In genomic region chr10:71719464-71720303, GRCh38 we compare ENCODE assay signal across 16 cellular contexts. TPM values are rescaled to one million over a fixed set of nuclear protein-coding genes. Genes with fewer than 3 reads are reported as not detected.
DNase-seq lines count a peak whose midpoint lies in the region; ATAC-seq and TF ChIP-seq lines count a peak whose summit lies in the region.
"Had no signal": no experiment of that assay in that cellular context is flagged by ENCODE, and none has a peak within 500 bp of the region (broad histone marks: within the 10 kb centered on the region; RNA-seq: fewer than 3 reads in every experiment).

Gene C10orf105, minus strand, starts transcription at chr10:71719778. Its CDS starts 3,441 bp downstream, at chr10:71716337.

- H3F3A ChIP-seq in PC-9 (ENCODE audit: insufficient read depth, low read depth) = no peaks in the 10 kb centered on the region; the same call in 1 of the 2 replicates

- no peak for TF ChIP-seq POLR2A in spleen (IDR thresholded peaks at IDR 0.05)
- no peak for TF ChIP-seq POLR2A in Peyer's patch (IDR thresholded peaks at IDR 0.05)

- no peaks in the 10 kb centered on the region for H3K9me3 Mint-ChIP-seq in CD4-positive, alpha-beta T cell
- no peaks in the 10 kb centered on the region for H3K9me3 Mint-ChIP-seq in activated T-helper 17 cell treated with anti-CD3 and anti-CD28 coated beads, Interleukin-2, amount 50 U/mL, for 72 hours
- H3K9me3 Mint-ChIP-seq: activated T-helper 1 cell treated with anti-CD3 and anti-CD28 coated beads, Interleukin-12 subunit alpha, Interleukin-12 subunit beta, Interleukin-2, Interleukin-4 antibody, amounts not matched to agents 30 ng/mL and 10 ng/mL and 1 ng/mL, durations not matched to agents 14 hours and 24 hours and 36 hours; CD8-positive, alpha-beta memory T cell had no signal

- H3K4me1 ChIP-seq in spleen (peaks cover 13 to 67% (median 53%) of the 10 kb centered on the region in 6 donors), PC-9 (replicated peaks; ENCODE audit: insufficient read depth) (peaks cover under 1% of the 10 kb centered on the region), Peyer's patch (peaks cover 0 to 13% (median 7%) of the 10 kb centered on the region in 4 donors)

- H3K36me3 Mint-ChIP-seq in CD4-positive, alpha-beta T cell (ENCODE audit: low read depth) = no peaks in the 10 kb centered on the region
- H3K36me3 Mint-ChIP-seq in activated T-helper 17 cell treated with anti-CD3 and anti-CD28 coated beads, Interleukin-2, amount 50 U/mL, for 72 hours (ENCODE audit: low read depth) = peaks cover 8% of the 10 kb centered on the region
- H3K36me3 Mint-ChIP-seq: CD8-positive, alpha-beta memory T cell had no signal

- no peak within 1 kb of the TSS for H3K4me2 ChIP-seq in PC-9

- H3K27ac ChIP-seq in CD4-positive, alpha-beta T cell (ENCODE audit: low read depth, low read length) = no peak within 1 kb of the TSS
- H3K27ac ChIP-seq in spleen = peak within 1 kb of the TSS in 7 of 8 donors; percentile 36 to 89 (median 63)
- no peak within 1 kb of the TSS for H3K27ac ChIP-seq in PC-9
- H3K27ac ChIP-seq in Peyer's patch = peak within 1 kb of the TSS in 2 of 4 donors; percentile 7 to 55

- POLR2A ChIA-PET in CD4-positive, alpha-beta T cell (lab: Charles Lee) = interaction anchor here (0.7 kb wide), 1 partner anchor 198 kb away, joined by 3 read pairs; no protein-coding TSS in a partner anchor
- POLR2A ChIA-PET in PC-9 (lab: Charles Lee; ENCODE audit: unreplicated experiment) = interaction anchor here (0.6 kb wide), 1 partner anchor 1024 kb away, joined by 3 read pairs; no protein-coding TSS in a partner anchor

- no peak within 1 kb of the TSS for H3K4me3 ChIP-seq in spleen
- H3K4me3 ChIP-seq in PC-9 = no peak within 1 kb of the TSS
- no peak within 1 kb of the TSS for H3K4me3 ChIP-seq in Peyer's patch

- CTCF ChIA-PET in CD4-positive, alpha-beta T cell (lab: Charles Lee) = interaction anchor here (1.7 kb wide), 1 partner anchor 12 kb away, joined by 6 read pairs; no protein-coding TSS in a partner anchor
- CTCF ChIA-PET in PC-9 (lab: Charles Lee) = interaction anchor here (0.7 kb wide), 1 partner anchor 111 kb away, joined by 5 read pairs; no protein-coding TSS in a partner anchor

- H3K4me3 Mint-ChIP-seq in CD4-positive, alpha-beta T cell = no peak within 1 kb of the TSS
- no peak within 1 kb of the TSS for H3K4me3 Mint-ChIP-seq in activated T-helper 17 cell treated with anti-CD3 and anti-CD28 coated beads, Interleukin-2, amount 50 U/mL, for 72 hours
- H3K4me3 Mint-ChIP-seq: activated T-helper 1 cell treated with anti-CD3 and anti-CD28 coated beads, Interleukin-12 subunit alpha, Interleukin-12 subunit beta, Interleukin-2, Interleukin-4 antibody, amounts not matched to agents 30 ng/mL and 10 ng/mL and 1 ng/mL, durations not matched to agents 14 hours and 24 hours and 36 hours had no signal

- H3K4me1 Mint-ChIP-seq in CD4-positive, alpha-beta T cell (ENCODE audit: low read depth) = peaks cover 43% of the 10 kb centered on the region
- H3K4me1 Mint-ChIP-seq in activated T-helper 17 cell treated with anti-CD3 and anti-CD28 coated beads, Interleukin-2, amount 50 U/mL, for 72 hours = peaks cover 30% of the 10 kb centered on the region

- no peaks in the 10 kb centered on the region for H3K27me3 ChIP-seq in CD4-positive, alpha-beta T cell (ENCODE audit: control insufficient read depth, insufficient read depth, low read length)
- no peaks in the 10 kb centered on the region for H3K27me3 ChIP-seq in spleen (replicated peaks in 1 of 7)
- no peaks in the 10 kb centered on the region for H3K27me3 ChIP-seq in PC-9 (ENCODE audit: insufficient read depth, low read depth)
- H3K27me3 ChIP-seq in Peyer's patch = no peaks in the 10 kb centered on the region

- no peak for DNase-seq in CD4-positive, alpha-beta T cell
- DNase-seq in iPS-NIHi7 (ENCODE audit: extremely low spot score) (peak; percentile 76), spleen (no peak), PC-9 (no peak), Peyer's patch (no peak)
- DNase-seq: CD8-positive, alpha-beta memory T cell; NCI-H146; NCI-H510A treated with DMSO at 0.1 percent for 48 hours; PC-3; stimulated activated CD8-positive, alpha-beta memory T cell treated with anti-CD3 and anti-CD28 coated beads, Interleukin-4, amount 100 ng/mL, for 48 hours; T-helper 1 cell had no signal

- no peak for TF ChIP-seq CTCF in CD4-positive, alpha-beta T cell (IDR thresholded peaks at IDR 0.05)
- TF ChIP-seq CTCF in spleen (IDR thresholded peaks at IDR 0.05 in 8 of 11, conservative IDR thresholded peaks at IDR 0.05 in 3 of 11) (no peak), PC-9 (conservative IDR thresholded peaks at IDR 0.05) (no peak), Peyer's patch (IDR thresholded peaks at IDR 0.05) (no peak)

- H3K27me3 Mint-ChIP-seq in CD4-positive, alpha-beta T cell = no peaks in the 10 kb centered on the region
- H3K27me3 Mint-ChIP-seq in activated T-helper 17 cell treated with anti-CD3 and anti-CD28 coated beads, Interleukin-2, amount 50 U/mL, for 72 hours = no peaks in the 10 kb centered on the region
- H3K27me3 Mint-ChIP-seq: CD8-positive, alpha-beta memory T cell had no signal

- H3K9me3 ChIP-seq in CD4-positive, alpha-beta T cell (ENCODE audit: control insufficient read depth, low read length) = no peaks in the 10 kb centered on the region
- H3K9me3 ChIP-seq in spleen (no peaks in the 10 kb centered on the region), PC-9 (ENCODE audit: insufficient read depth, low read depth) (no peaks in the 10 kb centered on the region), Peyer's patch (no peaks in the 10 kb centered on the region)

- WGBS in spleen, 5 donors = 89 to 94% (median 92%) methylated on average over 14 to 16 of the region's 16 CpGs

- H2AFZ ChIP-seq in PC-9 = no peak within 1 kb of the TSS

- H3K9me2 ChIP-seq in PC-9 (ENCODE audit: insufficient read depth) = no peaks in the 10 kb centered on the region

- BruUV-seq in PC-9 (replicated peaks; lab: Mats Ljungman, UMichigan) = no TSS peak

- ATAC-seq in CD4-positive, alpha-beta T cell (ENCODE audit: poor library complexity) = no peak
- no peak for ATAC-seq in activated T-helper 17 cell treated with anti-CD3 and anti-CD28 coated beads, Interleukin-2, amount 50 U/mL, for 72 hours (replicated peaks)
- no peak for ATAC-seq in HG03045 (IDR thresholded peaks at IDR 0.05; ENCODE audit: unreplicated experiment)
- ATAC-seq: PC-3 had no signal

- H4K20me1 ChIP-seq in PC-9 (ENCODE audit: insufficient read depth) = no peaks in the 10 kb centered on the region

- H3K27ac Mint-ChIP-seq in CD4-positive, alpha-beta T cell = peak within 1 kb of the TSS; percentile 36
- H3K27ac Mint-ChIP-seq in activated T-helper 17 cell treated with anti-CD3 and anti-CD28 coated beads, Interleukin-2, amount 50 U/mL, for 72 hours = peak within 1 kb of the TSS; percentile 70
- H3K27ac Mint-ChIP-seq: activated T-helper 1 cell treated with anti-CD3 and anti-CD28 coated beads, Interleukin-12 subunit alpha, Interleukin-12 subunit beta, Interleukin-2, Interleukin-4 antibody, amounts not matched to agents 30 ng/mL and 10 ng/mL and 1 ng/mL, durations not matched to agents 14 hours and 24 hours and 36 hours had no signal

- no peaks in the 10 kb centered on the region for H3K79me2 ChIP-seq in PC-9 (ENCODE audit: low read depth)

- intact Hi-C loops in CD4-positive, alpha-beta T cell (cut with DNase I, micrococcal nuclease) = no loop called here
- intact Hi-C loops in spleen (cut with DNase I; ENCODE audit: low total_unique reads) = no loop called here
- intact Hi-C loops in PC-9 (cut with micrococcal nuclease; ENCODE audit: unreplicated experiment) = no loop called here

- H3K36me3 ChIP-seq in spleen (no peaks in the 10 kb centered on the region), PC-9 (ENCODE audit: low read depth) (no peaks in the 10 kb centered on the region), Peyer's patch (no peaks in the 10 kb centered on the region)

RNA-seq across cellular contexts. Expression of gene C10orf105, which starts in this region (rescaled TPM):
- under 1 TPM; 0.25 to 0.36 TPM for total RNA-seq in CD4-positive, alpha-beta T cell
- 1 to 10 TPM in 1 of 2 donors, under 1 TPM in 1; 0.04 to 1.0 TPM for total RNA-seq in activated T-helper 17 cell treated with anti-CD3 and anti-CD28 coated beads, Interleukin-2, amount 50 U/mL, for 72 hours
- total RNA-seq in spleen (1 to 10 TPM; 1.4 to 4.4 (median 3.4) TPM), PC-9 (2021) (not detected in 2 replicates), Peyer's patch (under 1 TPM in 1 of 4 donors, not detected in 3; 0.27 TPM)
- polyA plus RNA-seq in spleen = under 1 TPM; 0.08 to 0.38 (median 0.20) TPM
- total RNA-seq: LHCN-M2, osteocyte, PC-3 had no signal

Comparison
In these comparisons a context has a peak if more than half of its experiments do, and no peak if none do; other contexts are left out.
1. H3K27ac ChIP-seq: peak in spleen (7 of 8); none in CD4-positive, alpha-beta T cell (single experiment) and PC-9 (single experiment).